In genomic region chr18:23384778-23385736, GRCh38 we compare ENCODE assay signal across 1 cellular context.
TF ChIP-seq lines count a peak whose summit lies in the region.

No MANE protein-coding gene starts in this region.

TF ChIP-seq in HepG2, 621 proteins besides CTCF, POLR2A, EP300 and RAD21 (continued from another document and continues in another):
- TF ChIP-seq, protein P1, sequence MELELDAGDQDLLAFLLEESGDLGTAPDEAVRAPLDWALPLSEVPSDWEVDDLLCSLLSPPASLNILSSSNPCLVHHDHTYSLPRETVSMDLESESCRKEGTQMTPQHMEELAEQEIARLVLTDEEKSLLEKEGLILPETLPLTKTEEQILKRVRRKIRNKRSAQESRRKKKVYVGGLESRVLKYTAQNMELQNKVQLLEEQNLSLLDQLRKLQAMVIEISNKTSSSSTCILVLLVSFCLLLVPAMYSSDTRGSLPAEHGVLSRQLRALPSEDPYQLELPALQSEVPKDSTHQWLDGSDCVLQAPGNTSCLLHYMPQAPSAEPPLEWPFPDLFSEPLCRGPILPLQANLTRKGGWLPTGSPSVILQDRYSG (CRISPR knock-in tag; IDR thresholded peaks at IDR 0.05), result no peak
- peak; percentile 39 for TF ChIP-seq CEBPG (CRISPR knock-in tag; IDR thresholded peaks at IDR 0.05)
- no peak for TF ChIP-seq ZFY (CRISPR knock-in tag; IDR thresholded peaks at IDR 0.05)
- TF ChIP-seq SIN3A (IDR thresholded peaks at IDR 0.05; ENCODE audit: borderline replicate concordance, low read depth, low read length), result no peak
- TF ChIP-seq RCOR2 (CRISPR knock-in tag; IDR thresholded peaks at IDR 0.05), result peak; percentile 91
- no peak for TF ChIP-seq RBM22 (optimal IDR thresholded peaks at IDR 0.05; ENCODE audit: low read length)
- 0 out of 2 replicates have a peak, but pooled peaks have one; percentile 33 for TF ChIP-seq ZNF652 (CRISPR knock-in tag; IDR thresholded peaks at IDR 0.05; ENCODE audit: borderline replicate concordance, low read depth)
- peak; percentile 63; the same call in 1 of the 2 replicates for TF ChIP-seq SPEN (CRISPR knock-in tag; IDR thresholded peaks at IDR 0.05; ENCODE audit: low read depth)
- no peak for TF ChIP-seq SRSF1 (optimal IDR thresholded peaks at IDR 0.05; ENCODE audit: low read depth, low read length)
- peak; percentile 67; the same call in 1 of the 2 replicates for TF ChIP-seq ZNF746 (CRISPR knock-in tag; IDR thresholded peaks at IDR 0.05)
- TF ChIP-seq HIC2 (CRISPR knock-in tag; IDR thresholded peaks at IDR 0.05; ENCODE audit: low read depth), result peak; percentile 79; the same call in 1 of the 2 replicates
- TF ChIP-seq ZNF205 (CRISPR knock-in tag; IDR thresholded peaks at IDR 0.05), result peak; percentile 77
- TF ChIP-seq, protein P2, sequence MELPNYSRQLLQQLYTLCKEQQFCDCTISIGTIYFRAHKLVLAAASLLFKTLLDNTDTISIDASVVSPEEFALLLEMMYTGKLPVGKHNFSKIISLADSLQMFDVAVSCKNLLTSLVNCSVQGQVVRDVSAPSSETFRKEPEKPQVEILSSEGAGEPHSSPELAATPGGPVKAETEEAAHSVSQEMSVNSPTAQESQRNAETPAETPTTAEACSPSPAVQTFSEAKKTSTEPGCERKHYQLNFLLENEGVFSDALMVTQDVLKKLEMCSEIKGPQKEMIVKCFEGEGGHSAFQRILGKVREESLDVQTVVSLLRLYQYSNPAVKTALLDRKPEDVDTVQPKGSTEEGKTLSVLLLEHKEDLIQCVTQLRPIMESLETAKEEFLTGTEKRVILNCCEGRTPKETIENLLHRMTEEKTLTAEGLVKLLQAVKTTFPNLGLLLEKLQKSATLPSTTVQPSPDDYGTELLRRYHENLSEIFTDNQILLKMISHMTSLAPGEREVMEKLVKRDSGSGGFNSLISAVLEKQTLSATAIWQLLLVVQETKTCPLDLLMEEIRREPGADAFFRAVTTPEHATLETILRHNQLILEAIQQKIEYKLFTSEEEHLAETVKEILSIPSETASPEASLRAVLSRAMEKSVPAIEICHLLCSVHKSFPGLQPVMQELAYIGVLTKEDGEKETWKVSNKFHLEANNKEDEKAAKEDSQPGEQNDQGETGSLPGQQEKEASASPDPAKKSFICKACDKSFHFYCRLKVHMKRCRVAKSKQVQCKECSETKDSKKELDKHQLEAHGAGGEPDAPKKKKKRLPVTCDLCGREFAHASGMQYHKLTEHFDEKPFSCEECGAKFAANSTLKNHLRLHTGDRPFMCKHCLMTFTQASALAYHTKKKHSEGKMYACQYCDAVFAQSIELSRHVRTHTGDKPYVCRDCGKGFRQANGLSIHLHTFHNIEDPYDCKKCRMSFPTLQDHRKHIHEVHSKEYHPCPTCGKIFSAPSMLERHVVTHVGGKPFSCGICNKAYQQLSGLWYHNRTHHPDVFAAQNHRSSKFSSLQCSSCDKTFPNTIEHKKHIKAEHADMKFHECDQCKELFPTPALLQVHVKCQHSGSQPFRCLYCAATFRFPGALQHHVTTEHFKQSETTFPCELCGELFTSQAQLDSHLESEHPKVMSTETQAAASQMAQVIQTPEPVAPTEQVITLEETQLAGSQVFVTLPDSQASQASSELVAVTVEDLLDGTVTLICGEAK (IDR thresholded peaks at IDR 0.05), result no peak
- TF ChIP-seq, protein P2 (CRISPR knock-in tag; IDR thresholded peaks at IDR 0.05), result peak; percentile 45; the same call in 1 of the 2 replicates
- peak; percentile 81; the same call in 1 of the 2 replicates for TF ChIP-seq ZNF292 (CRISPR knock-in tag; IDR thresholded peaks at IDR 0.05; ENCODE audit: borderline replicate concordance, low read depth)
- peak; percentile 78; the same call in 1 of the 2 replicates for TF ChIP-seq MIXL1 (CRISPR knock-in tag; IDR thresholded peaks at IDR 0.05)
- TF ChIP-seq TP53 (CRISPR knock-in tag; conservative IDR thresholded peaks at IDR 0.05), result no peak
- TF ChIP-seq SMC3 (IDR thresholded peaks at IDR 0.05; ENCODE audit: low read length), result no peak
- 0 out of 2 replicates have a peak, but pooled peaks have one; percentile 9 for TF ChIP-seq ZNF430 (CRISPR knock-in tag; IDR thresholded peaks at IDR 0.05)
- TF ChIP-seq GATAD1 (CRISPR knock-in tag; IDR thresholded peaks at IDR 0.05), result peak; percentile 23; the same call in 1 of the 2 replicates
- no peak for TF ChIP-seq ZNF432 (CRISPR knock-in tag; IDR thresholded peaks at IDR 0.05; ENCODE audit: borderline replicate concordance)
- peak; percentile 17; the same call in 1 of the 2 replicates for TF ChIP-seq STAG1 (CRISPR knock-in tag; IDR thresholded peaks at IDR 0.05)
- no peak; the same call in 1 of the 2 replicates for TF ChIP-seq MIER2 (CRISPR knock-in tag; IDR thresholded peaks at IDR 0.05)
- no peak for TF ChIP-seq SMAD1 (CRISPR knock-in tag; IDR thresholded peaks at IDR 0.05; ENCODE audit: borderline replicate concordance, low read depth)
- no peak for TF ChIP-seq KLF13 (CRISPR knock-in tag; IDR thresholded peaks at IDR 0.05)
- TF ChIP-seq ZNF609 (CRISPR knock-in tag; IDR thresholded peaks at IDR 0.05; ENCODE audit: borderline replicate concordance), result peak; percentile 73; the same call in 1 of the 2 replicates
- no peak for TF ChIP-seq ZNF546 (CRISPR knock-in tag; conservative IDR thresholded peaks at IDR 0.05)
- 0 out of 2 replicates have a peak, but pooled peaks have one; percentile 44 for TF ChIP-seq ZNF772 (CRISPR knock-in tag; IDR thresholded peaks at IDR 0.05)
- no peak for TF ChIP-seq TFAP4 (IDR thresholded peaks at IDR 0.05; ENCODE audit: borderline replicate concordance, low read depth)
- TF ChIP-seq ARNTL (CRISPR knock-in tag; IDR thresholded peaks at IDR 0.05), result 0 out of 2 replicates have a peak, but pooled peaks have one; percentile 61
- no peak for TF ChIP-seq ARHGAP35 (CRISPR knock-in tag; IDR thresholded peaks at IDR 0.05; ENCODE audit: borderline replicate concordance)
- peak; percentile 25; the same call in 1 of the 2 replicates for TF ChIP-seq KMT2A (CRISPR knock-in tag; IDR thresholded peaks at IDR 0.05)
- TF ChIP-seq ZBTB39 (CRISPR knock-in tag; IDR thresholded peaks at IDR 0.05), result no peak
- peak; percentile 36; the same call in 1 of the 2 replicates for TF ChIP-seq KDM2A (CRISPR knock-in tag; IDR thresholded peaks at IDR 0.05; ENCODE audit: borderline replicate concordance, low read depth)
- TF ChIP-seq ZNF317 (CRISPR knock-in tag; IDR thresholded peaks at IDR 0.05), result 0 out of 2 replicates have a peak, but pooled peaks have one; percentile 25
- TF ChIP-seq DMAP1 (CRISPR knock-in tag; IDR thresholded peaks at IDR 0.05), result no peak
- TF ChIP-seq ZNF614 (CRISPR knock-in tag; IDR thresholded peaks at IDR 0.05; ENCODE audit: borderline replicate concordance), result no peak
- peak; percentile 82 for TF ChIP-seq NCOA2 (CRISPR knock-in tag; IDR thresholded peaks at IDR 0.05)
- TF ChIP-seq HNF1B (CRISPR knock-in tag; IDR thresholded peaks at IDR 0.05), result peak; percentile 80
- TF ChIP-seq FOXO1 (CRISPR knock-in tag; IDR thresholded peaks at IDR 0.05), result peak; percentile 92
- no peak for TF ChIP-seq ZNF337 (CRISPR knock-in tag; IDR thresholded peaks at IDR 0.05; ENCODE audit: borderline replicate concordance, low read depth)
